In genomic region chr20:46698788-46699187, GRCh38 we compare ENCODE assay signal across 1 cellular context.
TF ChIP-seq lines count a peak whose summit lies in the region.

No MANE protein-coding gene starts in this region.

TF ChIP-seq in HCT116, 20 proteins besides CTCF, POLR2A, EP300 and RAD21 (continued from another document):
- TF ChIP-seq, protein P1, sequence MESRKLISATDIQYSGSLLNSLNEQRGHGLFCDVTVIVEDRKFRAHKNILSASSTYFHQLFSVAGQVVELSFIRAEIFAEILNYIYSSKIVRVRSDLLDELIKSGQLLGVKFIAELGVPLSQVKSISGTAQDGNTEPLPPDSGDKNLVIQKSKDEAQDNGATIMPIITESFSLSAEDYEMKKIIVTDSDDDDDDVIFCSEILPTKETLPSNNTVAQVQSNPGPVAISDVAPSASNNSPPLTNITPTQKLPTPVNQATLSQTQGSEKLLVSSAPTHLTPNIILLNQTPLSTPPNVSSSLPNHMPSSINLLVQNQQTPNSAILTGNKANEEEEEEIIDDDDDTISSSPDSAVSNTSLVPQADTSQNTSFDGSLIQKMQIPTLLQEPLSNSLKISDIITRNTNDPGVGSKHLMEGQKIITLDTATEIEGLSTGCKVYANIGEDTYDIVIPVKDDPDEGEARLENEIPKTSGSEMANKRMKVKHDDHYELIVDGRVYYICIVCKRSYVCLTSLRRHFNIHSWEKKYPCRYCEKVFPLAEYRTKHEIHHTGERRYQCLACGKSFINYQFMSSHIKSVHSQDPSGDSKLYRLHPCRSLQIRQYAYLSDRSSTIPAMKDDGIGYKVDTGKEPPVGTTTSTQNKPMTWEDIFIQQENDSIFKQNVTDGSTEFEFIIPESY (IDR thresholded peaks at IDR 0.05; ENCODE audit: extremely low read depth, insufficient replicate concordance, low read length): no peak
- TF ChIP-seq CBX3 (IDR thresholded peaks at IDR 0.05; ENCODE audit: low read depth) (no peak), MAX (IDR thresholded peaks at IDR 0.05) (no peak), TCF7L2 (IDR thresholded peaks at IDR 0.05; ENCODE audit: borderline replicate concordance, extremely low read depth, insufficient read depth, insufficient read length) (no peak), YY1 (IDR thresholded peaks at IDR 0.05; ENCODE audit: extremely low read depth, insufficient replicate concordance, low read depth, low read length) (no peak), ZNF274 (IDR thresholded peaks at IDR 0.05; ENCODE audit: low read depth, low read length) (no peak), CEBPB (IDR thresholded peaks at IDR 0.05; ENCODE audit: low read depth) (no peak)
- TF ChIP-seq, protein P2, sequence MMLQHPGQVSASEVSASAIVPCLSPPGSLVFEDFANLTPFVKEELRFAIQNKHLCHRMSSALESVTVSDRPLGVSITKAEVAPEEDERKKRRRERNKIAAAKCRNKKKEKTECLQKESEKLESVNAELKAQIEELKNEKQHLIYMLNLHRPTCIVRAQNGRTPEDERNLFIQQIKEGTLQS (IDR thresholded peaks at IDR 0.05): no peak
